ENCODE assay signal across 1 cellular context in genomic region chr6:19869464-19869863, GRCh38.
TF ChIP-seq lines count a peak whose summit lies in the region.

No MANE protein-coding gene starts in this region.

TF ChIP-seq in H1, 55 proteins besides CTCF, POLR2A, EP300 and RAD21:
- no peak for TF ChIP-seq GABPA (IDR thresholded peaks at IDR 0.05; ENCODE audit: borderline replicate concordance, insufficient read depth, low read length)
- TF ChIP-seq MAFK (IDR thresholded peaks at IDR 0.05; ENCODE audit: low read depth, low read length): no peak
- no peak for TF ChIP-seq BCL11A (IDR thresholded peaks at IDR 0.05; ENCODE audit: low read depth in 2 of 2, low read length in 2 of 2)
- no peak for TF ChIP-seq SAP30 (IDR thresholded peaks at IDR 0.05; ENCODE audit: insufficient read depth, insufficient replicate concordance, low read length)
- no peak for TF ChIP-seq EGR1 (IDR thresholded peaks at IDR 0.05; ENCODE audit: borderline replicate concordance, low read depth, low read length)
- TF ChIP-seq TEAD4 (IDR thresholded peaks at IDR 0.05; ENCODE audit: low read depth, low read length): no peak
- no peak for TF ChIP-seq TBP (IDR thresholded peaks at IDR 0.05; ENCODE audit: low read depth, low read length)
- no peak for TF ChIP-seq TCF12 (IDR thresholded peaks at IDR 0.05; ENCODE audit: low read depth, low read length)
- no peak for TF ChIP-seq TAF7 (optimal IDR thresholded peaks at IDR 0.05; ENCODE audit: borderline replicate concordance, low read depth, low read length)
- no peak for TF ChIP-seq CHD1 (IDR thresholded peaks at IDR 0.05; ENCODE audit: low read depth, low read length)
- no peak for TF ChIP-seq YY1 (IDR thresholded peaks at IDR 0.05; ENCODE audit: low read depth, low read length)
- TF ChIP-seq RBBP5 (IDR thresholded peaks at IDR 0.05; ENCODE audit: borderline replicate concordance, low read depth, low read length): no peak
- no peak for TF ChIP-seq HDAC2 (IDR thresholded peaks at IDR 0.05; ENCODE audit: borderline replicate concordance in 1 of 2, low read depth in 2 of 2, low read length in 2 of 2)
- TF ChIP-seq SUZ12 (IDR thresholded peaks at IDR 0.05; ENCODE audit: low read length): no peak
